Comparison of ENCODE assay signal across 12 cellular contexts in genomic region chr12:29741342-29742241, GRCh38. TPM values are rescaled to one million over a fixed set of nuclear protein-coding genes. Genes with fewer than 3 reads are reported as not detected.
DNase-seq lines count a peak whose midpoint lies in the region; ATAC-seq, FAIRE-seq and TF ChIP-seq lines count a peak whose summit lies in the region.
"Had no signal": no experiment of that assay in that cellular context is flagged by ENCODE, and none has a peak within 500 bp of the region (broad histone marks: within the 10 kb centered on the region; RNA-seq: fewer than 3 reads in every experiment).

No MANE protein-coding gene starts in this region.

- H3K9me3 Mint-ChIP-seq in activated CD8-positive, alpha-beta T cell treated with anti-CD3 and anti-CD28 coated beads for 36 hours = no peaks in the 10 kb centered on the region

- H3K4me3 Mint-ChIP-seq in activated CD8-positive, alpha-beta T cell treated with anti-CD3 and anti-CD28 coated beads for 36 hours = no peak overlapping the region

- no peak for FAIRE-seq in kidney (lab: Jason Lieb, UNC)
- FAIRE-seq: D721Med had no signal

- no peak overlapping the region for H3K9ac ChIP-seq in kidney (ENCODE audit: low read length in 2 of 2)

- H3K4me1 ChIP-seq in kidney (ENCODE audit: control insufficient read depth in 1 of 2, insufficient read depth in 1 of 2, low read depth in 1 of 2, low read length in 2 of 2) (no peaks in the 10 kb centered on the region), tibial nerve (peaks cover 0 to 49% (median 4%) of the 10 kb centered on the region in 4 donors)

- POLR2A ChIA-PET in activated CD8-positive, alpha-beta T cell treated with anti-CD3 and anti-CD28 coated beads for 36 hours (lab: Charles Lee) = no interaction called here

- no peak for TF ChIP-seq POLR2A in tibial nerve (IDR thresholded peaks at IDR 0.05)

- DNase-seq in M059J (ENCODE audit: low read depth) (peak; percentile 71), dedifferentiated amniotic fluid mesenchymal stem cell (ENCODE audit: extremely low spot score) (peak; percentile 22), kidney (no peak), tibial nerve (ENCODE audit: low spot score in 2 of 2) (no peak), activated gamma-delta T cell (lab: John Stamatoyannopoulos, UW) (no peak), hepatic stellate cell (ENCODE audit: low spot score) (no peak)
- DNase-seq in activated CD8-positive, alpha-beta T cell treated with anti-CD3 and anti-CD28 coated beads for 36 hours = no peak
- DNase-seq: cerebellar nuclear complex, Kasumi-1, testis had no signal

- WGBS in tibial nerve, 2 donors = 73% methylated on average over 7 of the region's 7 CpGs

- H3K9me3 ChIP-seq in kidney (ENCODE audit: control insufficient read depth in 1 of 2, low read length in 2 of 2) = no peaks in the 10 kb centered on the region
- H3K9me3 ChIP-seq in tibial nerve = no peaks in the 10 kb centered on the region
- H3K9me3 ChIP-seq: testis had no signal

- H3K4me1 Mint-ChIP-seq in activated CD8-positive, alpha-beta T cell treated with anti-CD3 and anti-CD28 coated beads for 36 hours (ENCODE audit: low read depth) = no peaks in the 10 kb centered on the region

- H3K36me3 ChIP-seq in kidney (ENCODE audit: control insufficient read depth in 1 of 2, insufficient read depth in 2 of 2, low read length in 2 of 2) = no peaks in the 10 kb centered on the region
- H3K36me3 ChIP-seq in tibial nerve = no peaks in the 10 kb centered on the region

- no peak for TF ChIP-seq CTCF in kidney (IDR thresholded peaks at IDR 0.05; ENCODE audit: borderline replicate concordance, extremely low read depth, insufficient read depth)
- TF ChIP-seq CTCF in tibial nerve (IDR thresholded peaks at IDR 0.05) = no peak
- TF ChIP-seq CTCF in activated CD8-positive, alpha-beta T cell treated with anti-CD3 and anti-CD28 coated beads for 36 hours (IDR thresholded peaks at IDR 0.05) = no peak

- H3K36me3 Mint-ChIP-seq in activated CD8-positive, alpha-beta T cell treated with anti-CD3 and anti-CD28 coated beads for 36 hours (ENCODE audit: low read depth) = no peaks in the 10 kb centered on the region

- H3K4me3 ChIP-seq in kidney (ENCODE audit: low read length in 2 of 2) (no peak overlapping the region), tibial nerve (peak overlapping the region in 1 of 4 donors; percentile 15)
- H3K4me3 ChIP-seq: testis had no signal

- no peak overlapping the region for H3K27ac Mint-ChIP-seq in activated CD8-positive, alpha-beta T cell treated with anti-CD3 and anti-CD28 coated beads for 36 hours

- peak overlapping the region; percentile 3 to 26 for H3K27ac ChIP-seq in kidney (ENCODE audit: low read depth in 2 of 2, low read length in 2 of 2)
- H3K27ac ChIP-seq in tibial nerve = peak overlapping the region; percentile 13 to 84 (median 58)

- no peaks in the 10 kb centered on the region for H3K27me3 Mint-ChIP-seq in activated CD8-positive, alpha-beta T cell treated with anti-CD3 and anti-CD28 coated beads for 36 hours

- ATAC-seq in GM21529 (IDR thresholded peaks at IDR 0.05; ENCODE audit: unreplicated experiment) = no peak
- ATAC-seq in activated CD8-positive, alpha-beta T cell treated with anti-CD3 and anti-CD28 coated beads for 36 hours = no peak

- peak; percentile 59 to 74 for TF ChIP-seq EP300 in tibial nerve (IDR thresholded peaks at IDR 0.05)

- intact Hi-C loops in kidney (cut with DNase I) = no loop called here
- intact Hi-C loops in activated CD8-positive, alpha-beta T cell treated with anti-CD3 and anti-CD28 coated beads for 36 hours (cut with micrococcal nuclease) = no loop called here

- CTCF ChIA-PET in activated CD8-positive, alpha-beta T cell treated with anti-CD3 and anti-CD28 coated beads for 36 hours (lab: Charles Lee) = interaction anchor here (0.6 to 0.9 kb wide), 2 partner anchors 149 to 1720 kb away, joined by 3 to 4 read pairs; no protein-coding TSS in a partner anchor

- H3K27me3 ChIP-seq in tibial nerve = no peaks in the 10 kb centered on the region
- H3K27me3 ChIP-seq: testis had no signal

RNA-seq across cellular contexts. Expression of gene TMTC1, which starts 42.1 kb away (rescaled TPM):
- total RNA-seq in M059J (2014; rRNA removed; shearing (Covaris generic)) = 3.9 and 6.3 TPM in 2 replicates
- total RNA-seq in kidney (58.8 TPM), tibial nerve (100 to 1,000 TPM; 111 to 207 (median 144) TPM)
- 10.9 TPM for polyA plus RNA-seq in kidney (ENCODE audit: insufficient read depth, low read depth, low replicate concordance)
- not detected for total RNA-seq in activated CD8-positive, alpha-beta T cell treated with anti-CD3 and anti-CD28 coated beads for 36 hours

Comparison
In these comparisons a context has a peak if more than half of its experiments do, and no peak if none do; other contexts are left out.
1. DNase-seq: peak in M059J (single experiment) and dedifferentiated amniotic fluid mesenchymal stem cell (single experiment); none in kidney (single experiment), tibial nerve (0 of 2), activated gamma-delta T cell (single experiment), activated CD8-positive, alpha-beta T cell treated with anti-CD3 and anti-CD28 coated beads for 36 hours (single experiment) and hepatic stellate cell (single experiment).